In the genomic region with DNA sequence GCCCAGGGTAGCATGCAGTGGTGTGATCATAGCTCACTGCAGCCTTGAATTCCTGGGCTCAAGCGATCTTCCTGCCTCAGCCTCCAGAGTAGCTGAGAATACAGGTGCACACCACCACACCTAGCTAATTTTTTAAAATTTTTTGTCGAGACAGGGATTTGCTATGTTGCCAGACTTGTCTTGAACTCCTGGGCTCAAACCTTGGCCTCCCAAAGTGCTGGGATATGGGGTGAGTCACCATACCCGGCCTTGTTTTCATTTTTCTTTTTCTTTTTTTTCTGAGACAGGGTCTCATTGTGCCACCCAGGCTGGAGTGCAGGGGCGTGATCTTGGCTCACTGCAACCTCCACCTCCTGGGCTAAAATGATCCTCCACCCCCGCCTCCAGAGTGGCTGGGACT, we compare ENCODE assay signal across 7 cellular contexts. TPM values are rescaled to one million over a fixed set of nuclear protein-coding genes. Genes with fewer than 3 reads are reported as not detected.
"Had no signal": no experiment of that assay in that cellular context is flagged by ENCODE, and none has a peak within 500 bp of the region (broad histone marks: within the 10 kb centered on the region; RNA-seq: fewer than 3 reads in every experiment).

No MANE protein-coding gene starts in this region.

- DNase-seq: IMR-90, KBM-7, KG1 had no signal

- H3K4me3 ChIP-seq: K562 had no signal

- H3K27ac ChIP-seq: HL-60 had no signal

- ATAC-seq: HepG2, K562 had no signal

RNA-seq across cellular contexts. Expression of a gene that starts 52.8 kb away (rescaled TPM):
- total RNA-seq: HepG2, HT-29 had no signal
